Comparison of ENCODE assay signal across 23 cellular contexts in genomic region chr5:160565376-160565775, GRCh38.
"Had no signal": no experiment of that assay in that cellular context is flagged by ENCODE, and none has a peak within 500 bp of the region (broad histone marks: within the 10 kb centered on the region; RNA-seq: fewer than 3 reads in every experiment).

No MANE protein-coding gene starts in this region.

- H3K4me3 Mint-ChIP-seq: activated T-cell treated with anti-CD3 and anti-CD28 coated beads, Interleukin-2, amount 50 U/mL, for 72 hours; mesothelial cell of epicardium; nephron had no signal

- H3K27ac ChIP-seq: adrenal gland, breast epithelium, esophagus squamous epithelium, upper lobe of right lung had no signal

- H3K36me3 Mint-ChIP-seq: activated naive CD4-positive, alpha-beta T cell treated with anti-CD3 and anti-CD28 coated beads, Interleukin-2, amount 50 U/mL, for 72 hours; mesothelial cell of epicardium had no signal

- H3K4me3 ChIP-seq: adrenal gland, breast epithelium, esophagus squamous epithelium, lung, upper lobe of right lung had no signal

- H3K36me3 ChIP-seq: adrenal gland, breast epithelium, esophagus squamous epithelium, upper lobe of right lung had no signal

- H3K27ac Mint-ChIP-seq: activated naive CD4-positive, alpha-beta T cell treated with anti-CD3 and anti-CD28 coated beads, Interleukin-2, amount 50 U/mL, for 72 hours; activated T-cell treated with anti-CD3 and anti-CD28 coated beads, Interleukin-2, amount 50 U/mL, for 72 hours; mesothelial cell of epicardium; nephron had no signal

- H3K4me1 Mint-ChIP-seq: mesothelial cell of epicardium, nephron had no signal

- H3K4me1 ChIP-seq: adrenal gland, breast epithelium, esophagus squamous epithelium, upper lobe of right lung had no signal

- DNase-seq: activated CD4-positive, alpha-beta T cell treated with anti-CD3 and anti-CD28 coated beads, Interleukin-2, amount 50 U/mL, for 1 hour; activated CD4-positive, CD25-positive, alpha-beta regulatory T cell treated with anti-CD3 and anti-CD28 coated beads, Interleukin-2, amount 50 U/mL, for 72 hours; activated CD8-positive, alpha-beta memory T cell treated with anti-CD3 and anti-CD28 coated beads for 24 hours; activated CD8-positive, alpha-beta memory T cell treated with anti-CD3 and anti-CD28 coated beads, Interleukin-2, amount 50 U/mL, for 48 hours; activated gamma-delta T cell; activated T-cell treated with anti-CD3 and anti-CD28 coated beads, Interleukin-2, amount 50 U/mL, for 72 hours; adrenal gland; cerebellar nuclear complex; effector CD8-positive, alpha-beta T cell; esophagus squamous epithelium; islet precursor cell; left colon; nucleus accumbens; stimulated activated CD4-positive, alpha-beta T cell treated with anti-CD3 and anti-CD28 coated beads, Interleukin-12 subunit alpha, Interleukin-12 subunit beta, amount 100 ng/mL, for 4 hours; stimulated activated CD4-positive, alpha-beta T cell treated with anti-CD3 and anti-CD28 coated beads, Interleukin-1b, Interleukin-23, amount 100 ng/mL, for 48 hours; stimulated activated CD8-positive, alpha-beta memory T cell treated with anti-CD3 and anti-CD28 coated beads, Interleukin-4, amount 100 ng/mL, for 48 hours; stimulated activated naive CD4-positive, alpha-beta T cell; upper lobe of right lung had no signal

- ATAC-seq: activated naive CD4-positive, alpha-beta T cell treated with anti-CD3 and anti-CD28 coated beads, Interleukin-2, amount 50 U/mL, for 72 hours; activated T-cell treated with anti-CD3 and anti-CD28 coated beads, Interleukin-2, amount 50 U/mL, for 72 hours; left colon; upper lobe of right lung had no signal

- H3K9me3 Mint-ChIP-seq: activated naive CD4-positive, alpha-beta T cell treated with anti-CD3 and anti-CD28 coated beads, Interleukin-2, amount 50 U/mL, for 72 hours; activated T-cell treated with anti-CD3 and anti-CD28 coated beads, Interleukin-2, amount 50 U/mL, for 72 hours had no signal

- H3K27me3 ChIP-seq: adrenal gland, breast epithelium, esophagus squamous epithelium, upper lobe of right lung had no signal
